1 cellular context compared by ENCODE assay signal in the genomic region with DNA sequence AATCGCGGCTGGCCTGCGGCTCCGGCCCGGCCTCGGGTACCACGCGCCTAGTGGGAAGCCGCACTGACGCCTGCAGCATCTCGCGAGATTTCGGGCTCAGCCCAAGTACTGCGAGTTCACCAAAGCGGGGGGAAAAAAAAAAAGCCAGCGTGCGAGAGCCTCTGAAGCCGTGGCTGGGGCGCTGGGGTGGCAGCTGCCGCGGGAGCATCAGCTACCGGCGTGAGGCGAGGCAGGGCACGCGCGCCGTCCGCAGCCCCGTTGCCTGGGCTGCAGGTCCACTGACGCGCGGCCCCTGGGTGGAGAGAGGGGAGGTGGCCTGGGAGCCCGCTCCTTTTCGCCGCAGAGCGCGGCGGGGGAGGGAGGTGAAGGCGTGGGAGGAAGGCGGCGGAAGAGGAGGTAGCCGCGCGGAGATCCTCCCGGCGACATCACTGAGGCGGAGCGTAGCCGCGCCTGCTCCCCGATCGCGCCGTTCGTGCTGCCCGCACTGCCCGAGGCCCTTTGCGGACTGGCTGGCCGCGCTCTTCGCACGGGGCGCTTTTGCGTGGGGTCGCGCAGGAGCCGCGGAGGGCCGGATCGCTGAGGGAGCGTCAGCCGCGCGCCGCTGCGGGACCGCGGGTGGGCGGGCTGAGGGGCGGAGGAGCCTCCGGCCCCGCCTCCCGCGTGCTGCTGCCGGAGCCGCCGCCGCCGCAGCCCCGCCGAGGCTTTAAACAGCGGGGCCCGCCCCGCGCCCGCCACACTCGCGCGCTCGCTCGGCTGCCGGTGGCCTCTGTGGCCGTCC.
A peak's percentile ranks its signal among the peaks of the same experiment; 100 is the strongest.
TF ChIP-seq lines count a peak whose summit lies in the region.

A gene (plus strand): TSS at position 734 of the 778 bp plus-strand sequence. CDS start 189 bp downstream, outside the sequence.

TF ChIP-seq in HepG2, 621 proteins besides CTCF, POLR2A, EP300 and RAD21 (continued from another document and continues in another):
- no peak for TF ChIP-seq ZNF746 (CRISPR knock-in tag; IDR thresholded peaks at IDR 0.05)
- TF ChIP-seq ZNF383 (CRISPR knock-in tag; IDR thresholded peaks at IDR 0.05; ENCODE audit: borderline replicate concordance), result no peak
- TF ChIP-seq ZSCAN25 (CRISPR knock-in tag; IDR thresholded peaks at IDR 0.05), result no peak
- TF ChIP-seq, protein P1, sequence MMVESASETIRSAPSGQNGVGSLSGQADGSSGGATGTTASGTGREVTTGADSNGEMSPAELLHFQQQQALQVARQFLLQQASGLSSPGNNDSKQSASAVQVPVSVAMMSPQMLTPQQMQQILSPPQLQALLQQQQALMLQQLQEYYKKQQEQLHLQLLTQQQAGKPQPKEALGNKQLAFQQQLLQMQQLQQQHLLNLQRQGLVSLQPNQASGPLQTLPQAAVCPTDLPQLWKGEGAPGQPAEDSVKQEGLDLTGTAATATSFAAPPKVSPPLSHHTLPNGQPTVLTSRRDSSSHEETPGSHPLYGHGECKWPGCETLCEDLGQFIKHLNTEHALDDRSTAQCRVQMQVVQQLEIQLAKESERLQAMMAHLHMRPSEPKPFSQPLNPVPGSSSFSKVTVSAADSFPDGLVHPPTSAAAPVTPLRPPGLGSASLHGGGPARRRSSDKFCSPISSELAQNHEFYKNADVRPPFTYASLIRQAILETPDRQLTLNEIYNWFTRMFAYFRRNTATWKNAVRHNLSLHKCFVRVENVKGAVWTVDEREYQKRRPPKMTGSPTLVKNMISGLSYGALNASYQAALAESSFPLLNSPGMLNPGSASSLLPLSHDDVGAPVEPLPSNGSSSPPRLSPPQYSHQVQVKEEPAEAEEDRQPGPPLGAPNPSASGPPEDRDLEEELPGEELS (CRISPR knock-in tag; IDR thresholded peaks at IDR 0.05), result no peak
- TF ChIP-seq ARNT2 (CRISPR knock-in tag; IDR thresholded peaks at IDR 0.05; ENCODE audit: low read depth), result peak; percentile 90
- TF ChIP-seq ZFP82 (CRISPR knock-in tag; IDR thresholded peaks at IDR 0.05; ENCODE audit: borderline replicate concordance), result no peak
- TF ChIP-seq NFRKB (IDR thresholded peaks at IDR 0.05), result no peak
- peak; percentile 54 for TF ChIP-seq MED1 (CRISPR knock-in tag; IDR thresholded peaks at IDR 0.05)
- TF ChIP-seq MYNN (CRISPR knock-in tag; IDR thresholded peaks at IDR 0.05; ENCODE audit: low read depth), result no peak
- TF ChIP-seq, protein P2, sequence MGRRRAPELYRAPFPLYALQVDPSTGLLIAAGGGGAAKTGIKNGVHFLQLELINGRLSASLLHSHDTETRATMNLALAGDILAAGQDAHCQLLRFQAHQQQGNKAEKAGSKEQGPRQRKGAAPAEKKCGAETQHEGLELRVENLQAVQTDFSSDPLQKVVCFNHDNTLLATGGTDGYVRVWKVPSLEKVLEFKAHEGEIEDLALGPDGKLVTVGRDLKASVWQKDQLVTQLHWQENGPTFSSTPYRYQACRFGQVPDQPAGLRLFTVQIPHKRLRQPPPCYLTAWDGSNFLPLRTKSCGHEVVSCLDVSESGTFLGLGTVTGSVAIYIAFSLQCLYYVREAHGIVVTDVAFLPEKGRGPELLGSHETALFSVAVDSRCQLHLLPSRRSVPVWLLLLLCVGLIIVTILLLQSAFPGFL (CRISPR knock-in tag; IDR thresholded peaks at IDR 0.05), result no peak
- no peak for TF ChIP-seq ZNF670 (CRISPR knock-in tag; IDR thresholded peaks at IDR 0.05; ENCODE audit: borderline replicate concordance)
- TF ChIP-seq, protein P3, sequence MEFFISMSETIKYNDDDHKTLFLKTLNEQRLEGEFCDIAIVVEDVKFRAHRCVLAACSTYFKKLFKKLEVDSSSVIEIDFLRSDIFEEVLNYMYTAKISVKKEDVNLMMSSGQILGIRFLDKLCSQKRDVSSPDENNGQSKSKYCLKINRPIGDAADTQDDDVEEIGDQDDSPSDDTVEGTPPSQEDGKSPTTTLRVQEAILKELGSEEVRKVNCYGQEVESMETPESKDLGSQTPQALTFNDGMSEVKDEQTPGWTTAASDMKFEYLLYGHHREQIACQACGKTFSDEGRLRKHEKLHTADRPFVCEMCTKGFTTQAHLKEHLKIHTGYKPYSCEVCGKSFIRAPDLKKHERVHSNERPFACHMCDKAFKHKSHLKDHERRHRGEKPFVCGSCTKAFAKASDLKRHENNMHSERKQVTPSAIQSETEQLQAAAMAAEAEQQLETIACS (CRISPR knock-in tag; IDR thresholded peaks at IDR 0.05), result no peak
- TF ChIP-seq RNF2 (conservative IDR thresholded peaks at IDR 0.05; ENCODE audit: low read depth), result no peak
- no peak for TF ChIP-seq TEAD2 (CRISPR knock-in tag; IDR thresholded peaks at IDR 0.05)
- TF ChIP-seq MEIS2 (CRISPR knock-in tag; IDR thresholded peaks at IDR 0.05), result no peak
- TF ChIP-seq ARNT (IDR thresholded peaks at IDR 0.05), result no peak
- no peak for TF ChIP-seq RARA (CRISPR knock-in tag; IDR thresholded peaks at IDR 0.05)
- TF ChIP-seq HMGA1 (CRISPR knock-in tag; conservative IDR thresholded peaks at IDR 0.05), result no peak
- TF ChIP-seq, protein P4, sequence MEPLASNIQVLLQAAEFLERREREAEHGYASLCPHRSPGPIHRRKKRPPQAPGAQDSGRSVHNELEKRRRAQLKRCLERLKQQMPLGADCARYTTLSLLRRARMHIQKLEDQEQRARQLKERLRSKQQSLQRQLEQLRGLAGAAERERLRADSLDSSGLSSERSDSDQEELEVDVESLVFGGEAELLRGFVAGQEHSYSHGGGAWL (CRISPR knock-in tag; IDR thresholded peaks at IDR 0.05), result no peak
- TF ChIP-seq, protein P5, sequence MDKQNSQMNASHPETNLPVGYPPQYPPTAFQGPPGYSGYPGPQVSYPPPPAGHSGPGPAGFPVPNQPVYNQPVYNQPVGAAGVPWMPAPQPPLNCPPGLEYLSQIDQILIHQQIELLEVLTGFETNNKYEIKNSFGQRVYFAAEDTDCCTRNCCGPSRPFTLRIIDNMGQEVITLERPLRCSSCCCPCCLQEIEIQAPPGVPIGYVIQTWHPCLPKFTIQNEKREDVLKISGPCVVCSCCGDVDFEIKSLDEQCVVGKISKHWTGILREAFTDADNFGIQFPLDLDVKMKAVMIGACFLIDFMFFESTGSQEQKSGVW (CRISPR knock-in tag; IDR thresholded peaks at IDR 0.05; ENCODE audit: borderline replicate concordance), result no peak
- TF ChIP-seq, protein P6, sequence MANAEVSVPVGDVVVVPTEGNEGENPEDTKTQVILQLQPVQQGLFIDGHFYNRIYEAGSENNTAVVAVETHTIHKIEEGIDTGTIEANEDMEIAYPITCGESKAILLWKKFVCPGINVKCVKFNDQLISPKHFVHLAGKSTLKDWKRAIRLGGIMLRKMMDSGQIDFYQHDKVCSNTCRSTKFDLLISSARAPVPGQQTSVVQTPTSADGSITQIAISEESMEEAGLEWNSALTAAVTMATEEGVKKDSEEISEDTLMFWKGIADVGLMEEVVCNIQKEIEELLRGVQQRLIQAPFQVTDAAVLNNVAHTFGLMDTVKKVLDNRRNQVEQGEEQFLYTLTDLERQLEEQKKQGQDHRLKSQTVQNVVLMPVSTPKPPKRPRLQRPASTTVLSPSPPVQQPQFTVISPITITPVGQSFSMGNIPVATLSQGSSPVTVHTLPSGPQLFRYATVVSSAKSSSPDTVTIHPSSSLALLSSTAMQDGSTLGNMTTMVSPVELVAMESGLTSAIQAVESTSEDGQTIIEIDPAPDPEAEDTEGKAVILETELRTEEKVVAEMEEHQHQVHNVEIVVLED (CRISPR knock-in tag; IDR thresholded peaks at IDR 0.05; ENCODE audit: borderline replicate concordance), result peak; percentile 70; the same call in 1 of the 2 replicates
- TF ChIP-seq CBX1 (IDR thresholded peaks at IDR 0.05; ENCODE audit: low read depth), result peak; percentile 49
- TF ChIP-seq TARDBP (CRISPR knock-in tag; IDR thresholded peaks at IDR 0.05), result peak; percentile 29; the same call in 1 of the 2 replicates
- TF ChIP-seq FOXK1 (CRISPR knock-in tag; IDR thresholded peaks at IDR 0.05; ENCODE audit: borderline replicate concordance, low read depth), result no peak
- TF ChIP-seq NFE2L1 (CRISPR knock-in tag; IDR thresholded peaks at IDR 0.05; ENCODE audit: borderline replicate concordance), result no peak
- TF ChIP-seq, protein P7, sequence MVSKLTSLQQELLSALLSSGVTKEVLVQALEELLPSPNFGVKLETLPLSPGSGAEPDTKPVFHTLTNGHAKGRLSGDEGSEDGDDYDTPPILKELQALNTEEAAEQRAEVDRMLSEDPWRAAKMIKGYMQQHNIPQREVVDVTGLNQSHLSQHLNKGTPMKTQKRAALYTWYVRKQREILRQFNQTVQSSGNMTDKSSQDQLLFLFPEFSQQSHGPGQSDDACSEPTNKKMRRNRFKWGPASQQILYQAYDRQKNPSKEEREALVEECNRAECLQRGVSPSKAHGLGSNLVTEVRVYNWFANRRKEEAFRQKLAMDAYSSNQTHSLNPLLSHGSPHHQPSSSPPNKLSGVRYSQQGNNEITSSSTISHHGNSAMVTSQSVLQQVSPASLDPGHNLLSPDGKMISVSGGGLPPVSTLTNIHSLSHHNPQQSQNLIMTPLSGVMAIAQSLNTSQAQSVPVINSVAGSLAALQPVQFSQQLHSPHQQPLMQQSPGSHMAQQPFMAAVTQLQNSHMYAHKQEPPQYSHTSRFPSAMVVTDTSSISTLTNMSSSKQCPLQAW (CRISPR knock-in tag; IDR thresholded peaks at IDR 0.05), result 0 out of 2 replicates have a peak, but pooled peaks have one; percentile 53
- no peak; the same call in 1 of the 2 replicates for TF ChIP-seq ZSCAN20 (CRISPR knock-in tag; IDR thresholded peaks at IDR 0.05; ENCODE audit: borderline replicate concordance)
- TF ChIP-seq PPARG (CRISPR knock-in tag; conservative IDR thresholded peaks at IDR 0.05), result no peak
- no peak for TF ChIP-seq ZBTB7B (CRISPR knock-in tag; IDR thresholded peaks at IDR 0.05)
- TF ChIP-seq ZNF354B (CRISPR knock-in tag; IDR thresholded peaks at IDR 0.05), result no peak
- TF ChIP-seq, protein P8, sequence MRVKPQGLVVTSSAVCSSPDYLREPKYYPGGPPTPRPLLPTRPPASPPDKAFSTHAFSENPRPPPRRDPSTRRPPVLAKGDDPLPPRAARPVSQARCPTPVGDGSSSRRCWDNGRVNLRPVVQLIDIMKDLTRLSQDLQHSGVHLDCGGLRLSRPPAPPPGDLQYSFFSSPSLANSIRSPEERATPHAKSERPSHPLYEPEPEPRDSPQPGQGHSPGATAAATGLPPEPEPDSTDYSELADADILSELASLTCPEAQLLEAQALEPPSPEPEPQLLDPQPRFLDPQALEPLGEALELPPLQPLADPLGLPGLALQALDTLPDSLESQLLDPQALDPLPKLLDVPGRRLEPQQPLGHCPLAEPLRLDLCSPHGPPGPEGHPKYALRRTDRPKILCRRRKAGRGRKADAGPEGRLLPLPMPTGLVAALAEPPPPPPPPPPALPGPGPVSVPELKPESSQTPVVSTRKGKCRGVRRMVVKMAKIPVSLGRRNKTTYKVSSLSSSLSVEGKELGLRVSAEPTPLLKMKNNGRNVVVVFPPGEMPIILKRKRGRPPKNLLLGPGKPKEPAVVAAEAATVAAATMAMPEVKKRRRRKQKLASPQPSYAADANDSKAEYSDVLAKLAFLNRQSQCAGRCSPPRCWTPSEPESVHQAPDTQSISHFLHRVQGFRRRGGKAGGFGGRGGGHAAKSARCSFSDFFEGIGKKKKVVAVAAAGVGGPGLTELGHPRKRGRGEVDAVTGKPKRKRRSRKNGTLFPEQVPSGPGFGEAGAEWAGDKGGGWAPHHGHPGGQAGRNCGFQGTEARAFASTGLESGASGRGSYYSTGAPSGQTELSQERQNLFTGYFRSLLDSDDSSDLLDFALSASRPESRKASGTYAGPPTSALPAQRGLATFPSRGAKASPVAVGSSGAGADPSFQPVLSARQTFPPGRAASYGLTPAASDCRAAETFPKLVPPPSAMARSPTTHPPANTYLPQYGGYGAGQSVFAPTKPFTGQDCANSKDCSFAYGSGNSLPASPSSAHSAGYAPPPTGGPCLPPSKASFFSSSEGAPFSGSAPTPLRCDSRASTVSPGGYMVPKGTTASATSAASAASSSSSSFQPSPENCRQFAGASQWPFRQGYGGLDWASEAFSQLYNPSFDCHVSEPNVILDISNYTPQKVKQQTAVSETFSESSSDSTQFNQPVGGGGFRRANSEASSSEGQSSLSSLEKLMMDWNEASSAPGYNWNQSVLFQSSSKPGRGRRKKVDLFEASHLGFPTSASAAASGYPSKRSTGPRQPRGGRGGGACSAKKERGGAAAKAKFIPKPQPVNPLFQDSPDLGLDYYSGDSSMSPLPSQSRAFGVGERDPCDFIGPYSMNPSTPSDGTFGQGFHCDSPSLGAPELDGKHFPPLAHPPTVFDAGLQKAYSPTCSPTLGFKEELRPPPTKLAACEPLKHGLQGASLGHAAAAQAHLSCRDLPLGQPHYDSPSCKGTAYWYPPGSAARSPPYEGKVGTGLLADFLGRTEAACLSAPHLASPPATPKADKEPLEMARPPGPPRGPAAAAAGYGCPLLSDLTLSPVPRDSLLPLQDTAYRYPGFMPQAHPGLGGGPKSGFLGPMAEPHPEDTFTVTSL (CRISPR knock-in tag; IDR thresholded peaks at IDR 0.05; ENCODE audit: borderline replicate concordance), result no peak
- no peak for TF ChIP-seq AKAP8 (CRISPR knock-in tag; IDR thresholded peaks at IDR 0.05)
- TF ChIP-seq AGO2 (optimal IDR thresholded peaks at IDR 0.05; ENCODE audit: low read depth, low read length), result no peak
- TF ChIP-seq SATB2 (CRISPR knock-in tag; IDR thresholded peaks at IDR 0.05), result 0 out of 2 replicates have a peak, but pooled peaks have one; percentile 26
- TF ChIP-seq, protein P9, sequence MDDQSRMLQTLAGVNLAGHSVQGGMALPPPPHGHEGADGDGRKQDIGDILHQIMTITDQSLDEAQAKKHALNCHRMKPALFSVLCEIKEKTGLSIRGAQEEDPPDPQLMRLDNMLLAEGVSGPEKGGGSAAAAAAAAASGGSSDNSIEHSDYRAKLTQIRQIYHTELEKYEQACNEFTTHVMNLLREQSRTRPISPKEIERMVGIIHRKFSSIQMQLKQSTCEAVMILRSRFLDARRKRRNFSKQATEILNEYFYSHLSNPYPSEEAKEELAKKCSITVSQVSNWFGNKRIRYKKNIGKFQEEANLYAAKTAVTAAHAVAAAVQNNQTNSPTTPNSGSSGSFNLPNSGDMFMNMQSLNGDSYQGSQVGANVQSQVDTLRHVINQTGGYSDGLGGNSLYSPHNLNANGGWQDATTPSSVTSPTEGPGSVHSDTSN (CRISPR knock-in tag; IDR thresholded peaks at IDR 0.05; ENCODE audit: borderline replicate concordance), result no peak
- peak; percentile 71 for TF ChIP-seq HNRNPLL (IDR thresholded peaks at IDR 0.05; ENCODE audit: low read depth, low read length, poor library complexity, severe bottlenecking)
- TF ChIP-seq, protein P10, sequence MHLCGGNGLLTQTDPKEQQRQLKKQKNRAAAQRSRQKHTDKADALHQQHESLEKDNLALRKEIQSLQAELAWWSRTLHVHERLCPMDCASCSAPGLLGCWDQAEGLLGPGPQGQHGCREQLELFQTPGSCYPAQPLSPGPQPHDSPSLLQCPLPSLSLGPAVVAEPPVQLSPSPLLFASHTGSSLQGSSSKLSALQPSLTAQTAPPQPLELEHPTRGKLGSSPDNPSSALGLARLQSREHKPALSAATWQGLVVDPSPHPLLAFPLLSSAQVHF (CRISPR knock-in tag; IDR thresholded peaks at IDR 0.05), result 0 out of 2 replicates have a peak, but pooled peaks have one; percentile 29
- no peak for TF ChIP-seq ZMYM3 (CRISPR knock-in tag; IDR thresholded peaks at IDR 0.05)
- TF ChIP-seq, protein P11, sequence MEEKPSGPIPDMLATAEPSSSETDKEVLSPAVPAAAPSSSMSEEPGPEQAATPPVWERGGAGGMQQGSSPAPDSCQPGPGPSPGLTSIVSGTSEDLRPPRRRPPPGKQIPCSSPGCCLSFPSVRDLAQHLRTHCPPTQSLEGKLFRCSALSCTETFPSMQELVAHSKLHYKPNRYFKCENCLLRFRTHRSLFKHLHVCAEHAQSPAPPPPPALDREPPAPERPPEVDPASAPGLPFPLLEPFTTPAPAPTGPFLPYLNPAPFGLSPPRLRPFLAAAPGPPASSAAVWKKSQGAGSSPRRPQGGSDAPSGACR (CRISPR knock-in tag; IDR thresholded peaks at IDR 0.05), result peak; percentile 83; the same call in 1 of the 2 replicates
- TF ChIP-seq ISL2 (CRISPR knock-in tag; IDR thresholded peaks at IDR 0.05), result no peak
- no peak for TF ChIP-seq ZFP36 (IDR thresholded peaks at IDR 0.05; ENCODE audit: borderline replicate concordance, low read depth, low read length, partially characterized antibody)
- TF ChIP-seq YEATS4 (CRISPR knock-in tag; IDR thresholded peaks at IDR 0.05; ENCODE audit: borderline replicate concordance), result peak; percentile 77
- TF ChIP-seq XRCC5 (optimal IDR thresholded peaks at IDR 0.05; ENCODE audit: low read length), result peak; percentile 44
- TF ChIP-seq PHF8 (CRISPR knock-in tag; IDR thresholded peaks at IDR 0.05), result peak; percentile 53
